Comparison of ENCODE assay signal across 11 cellular contexts in the genomic region with DNA sequence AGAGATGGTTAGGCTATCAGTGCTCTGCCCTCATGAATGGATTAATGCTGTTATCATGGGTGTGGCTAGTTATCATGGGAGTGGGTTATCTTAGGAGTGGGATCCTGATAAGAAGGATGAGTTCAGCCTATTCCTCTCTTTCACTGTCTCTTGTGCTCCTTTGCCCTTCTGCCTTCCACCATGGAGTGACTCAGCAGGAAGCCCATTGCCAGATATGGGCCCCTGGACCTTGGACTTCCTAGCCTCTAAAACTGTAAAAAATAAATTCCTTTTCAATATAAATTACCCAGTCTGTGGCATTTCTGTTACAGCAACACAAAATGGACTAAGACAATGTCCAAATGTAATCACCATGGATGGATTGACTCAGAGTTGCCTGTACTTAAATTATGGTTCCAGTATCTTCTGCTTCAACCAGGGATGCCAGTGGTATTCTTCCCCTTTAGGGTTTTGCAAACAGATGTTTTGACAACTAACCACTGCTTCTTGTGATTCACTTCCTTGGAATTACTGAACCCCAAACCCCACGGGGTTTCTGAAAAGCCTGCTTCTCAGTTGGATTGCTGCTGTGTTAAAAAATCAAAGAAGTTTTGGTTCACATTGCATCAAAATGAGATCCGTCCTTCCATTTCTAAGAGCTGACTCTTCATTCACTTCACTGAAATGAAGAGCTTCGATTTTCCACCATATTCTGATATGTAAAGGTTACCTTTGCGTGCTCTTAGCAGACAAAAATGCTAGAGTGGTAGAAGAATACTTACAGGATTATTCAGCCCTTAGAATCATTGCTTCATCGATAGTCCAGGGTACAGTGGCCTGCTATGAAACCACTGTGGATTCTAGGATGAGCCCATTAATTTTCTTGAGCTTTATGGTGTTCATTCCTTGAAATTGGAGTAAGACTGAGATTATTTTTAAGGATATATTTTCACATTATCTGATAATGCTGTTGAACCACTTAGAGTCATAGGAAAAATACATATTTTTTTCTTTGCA.
DNase-seq lines count a peak whose midpoint lies in the region; ATAC-seq and TF ChIP-seq lines count a peak whose summit lies in the region.
"Had no signal": no experiment of that assay in that cellular context is flagged by ENCODE, and none has a peak within 500 bp of the region (broad histone marks: within the 10 kb centered on the region; RNA-seq: fewer than 3 reads in every experiment).

No MANE protein-coding gene starts in this region.

- H3K36me3 ChIP-seq in Caco-2 (ENCODE audit: control insufficient read depth, insufficient read depth, low read length): no peaks in the 10 kb centered on the region
- H3K36me3 ChIP-seq in ovary: no peaks in the 10 kb centered on the region
- H3K36me3 ChIP-seq in PC-9 (ENCODE audit: low read depth): no peaks in the 10 kb centered on the region

- H3K4me1 ChIP-seq in Caco-2 (no peaks in the 10 kb centered on the region), ovary (ENCODE audit: insufficient read depth) (no peaks in the 10 kb centered on the region), PC-9 (replicated peaks; ENCODE audit: insufficient read depth) (no peaks in the 10 kb centered on the region)
- H3K4me1 ChIP-seq: psoas muscle had no signal

- H3K27ac ChIP-seq in ovary (no peak overlapping the region), PC-9 (no peak overlapping the region)
- H3K27ac ChIP-seq: psoas muscle had no signal

- H2AFZ ChIP-seq in PC-9: no peak overlapping the region

- TF ChIP-seq POLR2A in ovary (IDR thresholded peaks at IDR 0.05): no peak

- no peak for TF ChIP-seq EP300 in ovary (IDR thresholded peaks at IDR 0.05)

- intact Hi-C loops in Caco-2 (cut with micrococcal nuclease; ENCODE audit: unreplicated experiment) (no loop called here), sciatic nerve (cut with DNase I) (no loop called here), ovary (cut with DNase I) (loop anchor here in 1 of 4 donors (5.0 kb wide), 1 partner anchor 164 kb away; no protein-coding TSS in a partner anchor), PC-9 (cut with micrococcal nuclease; ENCODE audit: unreplicated experiment) (no loop called here)

- H3K9me3 ChIP-seq in Caco-2: no peaks in the 10 kb centered on the region
- H3K9me3 ChIP-seq in ovary: no peaks in the 10 kb centered on the region
- no peaks in the 10 kb centered on the region for H3K9me3 ChIP-seq in PC-9 (ENCODE audit: insufficient read depth, low read depth)
- H3K9me3 ChIP-seq: psoas muscle, SK-N-SH had no signal

- 57 to 67% (median 66%) methylated on average over 5 of the region's 5 CpGs for WGBS in ovary, 3 donors

- H3K4me2 ChIP-seq in PC-9: no peak overlapping the region
- H3K4me2 ChIP-seq: SK-N-SH had no signal

- H3K9me2 ChIP-seq in PC-9 (ENCODE audit: insufficient read depth): no peaks in the 10 kb centered on the region
- H3K9me2 ChIP-seq: SK-N-SH had no signal

- no peaks in the 10 kb centered on the region for H3K36me3 Mint-ChIP-seq in Caco-2 (ENCODE audit: insufficient read depth, unreplicated experiment)

- TF ChIP-seq CTCF in Caco-2 (IDR thresholded peaks at IDR 0.05; ENCODE audit: insufficient read depth in 1 of 2, low read depth in 1 of 2, low read length in 1 of 2, severe bottlenecking in 1 of 2, unreplicated experiment in 1 of 2) (no peak), ovary (IDR thresholded peaks at IDR 0.05) (no peak), PC-9 (conservative IDR thresholded peaks at IDR 0.05) (no peak)

- no peaks in the 10 kb centered on the region for H3K9me3 Mint-ChIP-seq in Caco-2 (ENCODE audit: unreplicated experiment)

- H3K27ac Mint-ChIP-seq in Caco-2 (ENCODE audit: unreplicated experiment): no peak overlapping the region

- H4K20me1 ChIP-seq in PC-9 (ENCODE audit: insufficient read depth): no peaks in the 10 kb centered on the region

- H3F3A ChIP-seq in PC-9 (ENCODE audit: insufficient read depth, low read depth): no peaks in the 10 kb centered on the region

- H3K4me3 Mint-ChIP-seq in Caco-2 (ENCODE audit: unreplicated experiment): no peak overlapping the region

- H3K4me3 ChIP-seq in Caco-2 (ENCODE audit: low read depth, low read length): no peak overlapping the region
- no peak overlapping the region for H3K4me3 ChIP-seq in ovary
- no peak overlapping the region for H3K4me3 ChIP-seq in PC-9
- H3K4me3 ChIP-seq: psoas muscle had no signal

- H3K27me3 Mint-ChIP-seq in Caco-2 (ENCODE audit: insufficient read depth, unreplicated experiment): no peaks in the 10 kb centered on the region

- H3K4me1 Mint-ChIP-seq in Caco-2 (ENCODE audit: low read depth, unreplicated experiment): no peaks in the 10 kb centered on the region

- H3K27me3 ChIP-seq in Caco-2 (replicated peaks; ENCODE audit: control insufficient read depth, insufficient read depth, low read length) (no peaks in the 10 kb centered on the region), ovary (no peaks in the 10 kb centered on the region), PC-9 (ENCODE audit: insufficient read depth, low read depth) (no peaks in the 10 kb centered on the region)

- CTCF ChIA-PET in Caco-2 (lab: Charles Lee): no interaction called here
- CTCF ChIA-PET in PC-9 (lab: Charles Lee): no interaction called here

- BruUV-seq in Caco-2 (replicated peaks; lab: Mats Ljungman, UMichigan) (no TSS peak), PC-9 (replicated peaks; lab: Mats Ljungman, UMichigan) (no TSS peak)

- H3K79me2 ChIP-seq in PC-9 (ENCODE audit: low read depth): no peaks in the 10 kb centered on the region

- POLR2A ChIA-PET in Caco-2 (lab: Charles Lee) (no interaction called here), PC-9 (lab: Charles Lee; ENCODE audit: unreplicated experiment) (no interaction called here)

- ATAC-seq in sciatic nerve: peak; percentile 59
- ATAC-seq: psoas muscle had no signal

- DNase-seq in Caco-2 (peak; percentile 1 to 32), M059J (ENCODE audit: low read depth) (peak; percentile 92), fibroblast of gingiva (ENCODE audit: low read depth) (peak; percentile 59), sciatic nerve (ENCODE audit: low spot score) (no peak), ovary (no peak), PC-9 (no peak)
- DNase-seq in stimulated activated naive CD4-positive, alpha-beta T cell (lab: John Stamatoyannopoulos, UW): no peak
- DNase-seq: glutamatergic neuron, NCI-H2171, psoas muscle, SK-N-SH had no signal

Comparison
In these comparisons a context has a peak if more than half of its experiments do, and no peak if none do; other contexts are left out.
1. DNase-seq: peak in Caco-2 (2 of 2), M059J (single experiment) and fibroblast of gingiva (single experiment); none in sciatic nerve (single experiment), stimulated activated naive CD4-positive, alpha-beta T cell (0 of 6), ovary (0 of 5) and PC-9 (0 of 2).